Comparison of ENCODE assay signal across 12 cellular contexts in the genomic region with DNA sequence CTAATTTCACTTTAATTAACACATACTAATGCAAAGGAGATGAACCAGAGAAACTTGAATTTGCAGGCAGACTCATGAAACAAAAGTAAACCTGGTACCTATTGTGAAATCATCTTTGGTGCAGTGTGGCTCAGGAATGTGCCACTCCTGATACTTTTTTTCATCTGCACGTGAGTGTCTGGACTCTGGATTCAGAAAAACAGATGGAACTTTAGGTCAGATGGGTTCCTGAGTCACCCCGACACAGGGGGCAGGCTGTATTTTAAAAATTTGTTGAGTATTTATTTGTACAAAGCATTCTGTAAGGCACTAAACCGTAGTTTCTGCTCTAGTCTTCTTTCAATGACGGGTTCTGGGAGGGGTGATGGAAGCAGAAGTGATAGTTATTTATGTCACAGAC. TPM values are rescaled to one million over a fixed set of nuclear protein-coding genes. Genes with fewer than 3 reads are reported as not detected.
A peak's percentile ranks its signal among the peaks of the same experiment; 100 is the strongest.
DNase-seq lines count a peak whose midpoint lies in the region; ATAC-seq and TF ChIP-seq lines count a peak whose summit lies in the region.
"Had no signal": no experiment of that assay in that cellular context is flagged by ENCODE, and none has a peak within 500 bp of the region (broad histone marks: within the 10 kb centered on the region; RNA-seq: fewer than 3 reads in every experiment).

No MANE protein-coding gene starts in this region.

- H3K27ac ChIP-seq in HCT116 (ENCODE audit: low read depth, low read length) (no peak overlapping the region), VCaP (peak overlapping the region; percentile 96), smooth muscle cell (ENCODE audit: low read depth) (peak overlapping the region; percentile 94)
- H3K27ac ChIP-seq: ascending aorta had no signal

- ATAC-seq in HCT116 (peak; percentile 31; the same call in 1 of the 2 replicates), HG03442 (IDR thresholded peaks at IDR 0.05; ENCODE audit: unreplicated experiment) (no peak), HG02840 (IDR thresholded peaks at IDR 0.05; ENCODE audit: low FRiP score, unreplicated experiment) (no peak)

- BruUV-seq in HCT116 (replicated peaks; lab: Mats Ljungman, UMichigan), result no TSS peak

- H3K9me3 ChIP-seq in HCT116 (ENCODE audit: control insufficient read depth in 1 of 2, insufficient read depth in 1 of 2, low read depth in 1 of 2, low read length in 2 of 2), result no peaks in the 10 kb centered on the region
- H3K9me3 ChIP-seq in smooth muscle cell (replicated peaks; ENCODE audit: low read depth), result no peaks in the 10 kb centered on the region
- H3K9me3 ChIP-seq: ascending aorta had no signal

- H3K79me2 ChIP-seq in HCT116 (ENCODE audit: insufficient read depth, low read length), result no peaks in the 10 kb centered on the region
- H3K79me2 ChIP-seq in smooth muscle cell (ENCODE audit: low read depth), result no peaks in the 10 kb centered on the region

- TF ChIP-seq CTCF in HCT116 (IDR thresholded peaks at IDR 0.05 in 2 of 3, conservative IDR thresholded peaks at IDR 0.05 in 1 of 3; ENCODE audit: borderline replicate concordance in 1 of 3, insufficient read depth in 1 of 3, low read depth in 2 of 3, low read length in 2 of 3), result no peak
- TF ChIP-seq CTCF in VCaP (conservative IDR thresholded peaks at IDR 0.05), result no peak
- no peak for TF ChIP-seq CTCF in smooth muscle cell (IDR thresholded peaks at IDR 0.05; ENCODE audit: borderline replicate concordance, insufficient read depth, poor library complexity, severe bottlenecking)

- peak overlapping the region in 1 of 2 experiments; percentile 29; a peak in 2 of 4 replicates for H3K4me3 ChIP-seq in HCT116 (replicated peaks in 1 of 2; ENCODE audit: low read depth in 1 of 2, low read length in 2 of 2)
- H3K4me3 ChIP-seq in smooth muscle cell, result peak overlapping the region; percentile 6
- H3K4me3 ChIP-seq: ascending aorta had no signal

- H4K20me1 ChIP-seq in HCT116 (ENCODE audit: insufficient read depth) (no peaks in the 10 kb centered on the region), smooth muscle cell (ENCODE audit: low read depth) (no peaks in the 10 kb centered on the region)

- intact Hi-C loops in HCT116 (cut with micrococcal nuclease), result no loop called here

- no peaks in the 10 kb centered on the region for H3K36me3 ChIP-seq in HCT116 (ENCODE audit: control insufficient read depth in 1 of 2, insufficient read depth in 2 of 2, low read length in 2 of 2)
- H3K36me3 ChIP-seq in smooth muscle cell (ENCODE audit: low read depth), result no peaks in the 10 kb centered on the region
- H3K36me3 ChIP-seq: ascending aorta had no signal

- H3K9ac ChIP-seq in HCT116 (ENCODE audit: low read length), result no peak overlapping the region
- peak overlapping the region; percentile 74 for H3K9ac ChIP-seq in smooth muscle cell (ENCODE audit: low read depth)

- DNase-seq in HCT116 (ENCODE audit: low read depth, low spot score), result no peak
- DNase-seq in glomerular visceral epithelial cell (ENCODE audit: extremely low spot score), result peak; percentile 4
- DNase-seq in smooth muscle cell (lab: John Stamatoyannopoulos, UW; ENCODE audit: unreplicated experiment), result no peak
- no peak for DNase-seq in GDM1 (lab: John Stamatoyannopoulos, UW)
- no peak for DNase-seq in NCI-H446 treated with DMSO at 0.1 percent for 48 hours (lab: John Stamatoyannopoulos, UW)
- DNase-seq: activated CD4-positive, CD25-positive, alpha-beta regulatory T cell; kidney; NCI-H524 had no signal

- H2AFZ ChIP-seq in HCT116 (ENCODE audit: low read depth, low read length, poor library complexity, severe bottlenecking), result peak overlapping the region; percentile 92
- H2AFZ ChIP-seq in smooth muscle cell (ENCODE audit: low read depth), result no peak overlapping the region

- POLR2A ChIA-PET in HCT116 (lab: Charles Lee), result no interaction called here

- H3F3A ChIP-seq in smooth muscle cell (ENCODE audit: low read depth), result peaks cover 12% of the 10 kb centered on the region

- no peak for TF ChIP-seq POLR2A in HCT116 (IDR thresholded peaks at IDR 0.05; ENCODE audit: borderline replicate concordance, extremely low read depth, insufficient read depth, insufficient read length)

- TF ChIP-seq RAD21 in HCT116 (IDR thresholded peaks at IDR 0.05; ENCODE audit: low read depth), result no peak

- RAD21 ChIA-PET in HCT116 (lab: Charles Lee; ENCODE audit: low non-redundant PET in 1 of 2, low total read pairs in 2 of 2, uncharacterized antibody in 2 of 2, unreplicated experiment in 2 of 2), result no interaction called here

- H3K9me2 ChIP-seq in HCT116 (ENCODE audit: insufficient read depth), result no peaks in the 10 kb centered on the region

- H3K27me3 ChIP-seq in HCT116 (ENCODE audit: insufficient read depth, low read length) (no peaks in the 10 kb centered on the region), smooth muscle cell (ENCODE audit: low read depth) (no peaks in the 10 kb centered on the region)

- H3K4me1 ChIP-seq in HCT116 (ENCODE audit: control insufficient read depth in 1 of 2, insufficient read depth in 2 of 2, low read length in 2 of 2) (peaks cover 20 to 26% of the 10 kb centered on the region in 2 experiments), smooth muscle cell (ENCODE audit: low read depth) (peaks cover 16% of the 10 kb centered on the region)

- CTCF ChIA-PET in HCT116 (lab: Charles Lee), result interaction anchor here (0.8 to 2.0 kb wide), 4 partner anchors 8 to 918 kb away, joined by 3 to 15 read pairs (median 4); no protein-coding TSS in a partner anchor

- WGBS in smooth muscle cell (ENCODE audit: low lambda C conversion rate), result 17% methylated on average over 4 of the region's 4 CpGs

- H3K4me2 ChIP-seq in HCT116 (ENCODE audit: low read length) (peak overlapping the region; percentile 69), smooth muscle cell (peak overlapping the region; percentile 75)

TF ChIP-seq in HCT116, 20 proteins besides CTCF, POLR2A, EP300 and RAD21:
- TF ChIP-seq FOSL1 (IDR thresholded peaks at IDR 0.05; ENCODE audit: low read depth), result no peak
- TF ChIP-seq CEBPB (IDR thresholded peaks at IDR 0.05; ENCODE audit: low read depth), result 0 out of 2 replicates have a peak, but pooled peaks have one; percentile 42
- no peak for TF ChIP-seq ELF1 (IDR thresholded peaks at IDR 0.05; ENCODE audit: borderline replicate concordance, low read depth)

RNA-seq across cellular contexts. Expression of gene TUT7, which starts 52.2 kb away (rescaled TPM):
- total RNA-seq in HCT116 (2021; ENCODE audit: unreplicated experiment) (23.1 TPM), smooth muscle cell (35.7 and 43.9 TPM in 2 replicates)
- 10.6 and 11.6 TPM in 2 replicates for polyA plus RNA-seq in HCT116 (2012)
- 14.9 and 16.0 TPM in 2 replicates for polyA plus RNA-seq in smooth muscle cell
